Comparison of ENCODE assay signal across 11 cellular contexts in genomic region chr12:119423285-119423684, GRCh38.
DNase-seq lines count a peak whose midpoint lies in the region; ATAC-seq and TF ChIP-seq lines count a peak whose summit lies in the region.
"Had no signal": no experiment of that assay in that cellular context is flagged by ENCODE, and none has a peak within 500 bp of the region (broad histone marks: within the 10 kb centered on the region; RNA-seq: fewer than 3 reads in every experiment).

No MANE protein-coding gene starts in this region.

- H2AFZ ChIP-seq in DND-41 (ENCODE audit: low read depth, low read length) (no peak overlapping the region), HCT116 (ENCODE audit: low read depth, low read length, poor library complexity, severe bottlenecking) (no peak overlapping the region)

- TF ChIP-seq CTCF in DND-41 (IDR thresholded peaks at IDR 0.05; ENCODE audit: borderline replicate concordance, extremely low read depth, low read length, poor library complexity, severe bottlenecking) (no peak), HCT116 (IDR thresholded peaks at IDR 0.05 in 2 of 3, conservative IDR thresholded peaks at IDR 0.05 in 1 of 3; ENCODE audit: borderline replicate concordance in 1 of 3, insufficient read depth in 1 of 3, low read depth in 2 of 3, low read length in 2 of 3) (no peak)

- CTCF ChIA-PET in HCT116 (lab: Charles Lee), result interaction anchor here (1.5 kb wide), 1 partner anchor 21 kb away, joined by 8 read pairs; no protein-coding TSS in a partner anchor

- ATAC-seq in DND-41 (ENCODE audit: insufficient read depth, low read depth), result peak; percentile 54; the same call in 1 of the 3 replicates
- ATAC-seq in HCT116, result peak; percentile 93
- no peak for ATAC-seq in GM18870 (IDR thresholded peaks at IDR 0.05; ENCODE audit: unreplicated experiment)

- H3K27me3 ChIP-seq in DND-41 (ENCODE audit: insufficient read depth, low read length, poor library complexity), result peaks cover 3% of the 10 kb centered on the region
- no peaks in the 10 kb centered on the region for H3K27me3 ChIP-seq in HCT116 (ENCODE audit: insufficient read depth, low read length)
- H3K27me3 ChIP-seq in NT2/D1 (ENCODE audit: insufficient read depth, insufficient read length), result no peaks in the 10 kb centered on the region

- DNase-seq in DND-41, result peak; percentile 13
- peak; percentile 35 for DNase-seq in HCT116 (ENCODE audit: low read depth, low spot score)
- DNase-seq in NT2/D1 (ENCODE audit: low read depth, low spot score), result peak; percentile 66
- peak; percentile 64 for DNase-seq in iPS-NIHi11 (ENCODE audit: low spot score)
- no peak for DNase-seq in mesenteric fat pad (ENCODE audit: low spot score)
- DNase-seq in T1000 (lab: John Stamatoyannopoulos, UW), result no peak
- DNase-seq: activated CD8-positive, alpha-beta memory T cell treated with anti-CD3 and anti-CD28 coated beads for 24 hours; activated effector memory CD4-positive, alpha-beta T cell treated with anti-CD3 and anti-CD28 coated beads, Interleukin-2, amount 50 U/mL, for 16 hours; amniotic stem cell; substantia nigra had no signal

- POLR2A ChIA-PET in HCT116 (lab: Charles Lee), result no interaction called here

- no peaks in the 10 kb centered on the region for H3K9me2 ChIP-seq in HCT116 (ENCODE audit: insufficient read depth)

- RAD21 ChIA-PET in HCT116 (lab: Charles Lee; ENCODE audit: low non-redundant PET in 1 of 2, low total read pairs in 2 of 2, uncharacterized antibody in 2 of 2, unreplicated experiment in 2 of 2), result no interaction called here

- no peak overlapping the region for H3K27ac ChIP-seq in DND-41 (ENCODE audit: low read length)
- H3K27ac ChIP-seq in HCT116 (ENCODE audit: low read depth, low read length), result no peak overlapping the region

- H3K36me3 ChIP-seq in DND-41 (ENCODE audit: insufficient read depth, low read length), result no peaks in the 10 kb centered on the region
- no peaks in the 10 kb centered on the region for H3K36me3 ChIP-seq in HCT116 (ENCODE audit: control insufficient read depth in 1 of 2, insufficient read depth in 2 of 2, low read length in 2 of 2)
- no peaks in the 10 kb centered on the region for H3K36me3 ChIP-seq in NT2/D1 (ENCODE audit: insufficient read depth, insufficient read length, low read length)

- no peak for TF ChIP-seq POLR2A in HCT116 (IDR thresholded peaks at IDR 0.05; ENCODE audit: borderline replicate concordance, extremely low read depth, insufficient read depth, insufficient read length)

- H3K4me3 ChIP-seq in DND-41 (ENCODE audit: low read depth in 1 of 2, low read length in 2 of 2) (no peak overlapping the region), HCT116 (replicated peaks in 1 of 2; ENCODE audit: low read depth in 1 of 2, low read length in 2 of 2) (no peak overlapping the region), NT2/D1 (ENCODE audit: insufficient read length, low read depth) (no peak overlapping the region)

- BruUV-seq in HCT116 (replicated peaks; lab: Mats Ljungman, UMichigan), result no TSS peak

- no peak for TF ChIP-seq RAD21 in HCT116 (IDR thresholded peaks at IDR 0.05; ENCODE audit: low read depth)

- H3K9me3 ChIP-seq in DND-41 (ENCODE audit: insufficient read depth, low read length, severe bottlenecking) (no peaks in the 10 kb centered on the region), HCT116 (ENCODE audit: control insufficient read depth in 1 of 2, insufficient read depth in 1 of 2, low read depth in 1 of 2, low read length in 2 of 2) (no peaks in the 10 kb centered on the region), NT2/D1 (ENCODE audit: insufficient read depth, low read length) (no peaks in the 10 kb centered on the region)

- H3K79me2 ChIP-seq in DND-41 (ENCODE audit: insufficient read depth, low read length) (no peaks in the 10 kb centered on the region), HCT116 (ENCODE audit: insufficient read depth, low read length) (no peaks in the 10 kb centered on the region)

- intact Hi-C loops in HCT116 (cut with micrococcal nuclease), result no loop called here

- no peak overlapping the region for H3K9ac ChIP-seq in DND-41 (ENCODE audit: low read depth, low read length)
- H3K9ac ChIP-seq in HCT116 (ENCODE audit: low read length), result no peak overlapping the region
- H3K9ac ChIP-seq in NT2/D1 (ENCODE audit: insufficient read length, low read depth), result no peak overlapping the region

- no peaks in the 10 kb centered on the region for H4K20me1 ChIP-seq in DND-41 (ENCODE audit: insufficient read depth, low read length)
- no peaks in the 10 kb centered on the region for H4K20me1 ChIP-seq in HCT116 (ENCODE audit: insufficient read depth)

- H3K4me1 ChIP-seq in DND-41 (ENCODE audit: insufficient read depth, low read length), result no peaks in the 10 kb centered on the region
- no peaks in the 10 kb centered on the region for H3K4me1 ChIP-seq in HCT116 (ENCODE audit: control insufficient read depth in 1 of 2, insufficient read depth in 2 of 2, low read length in 2 of 2)
- H3K4me1 ChIP-seq in NT2/D1 (ENCODE audit: insufficient read depth, insufficient read length), result no peaks in the 10 kb centered on the region

- H3K4me2 ChIP-seq in DND-41 (ENCODE audit: insufficient read depth, low read length) (no peak overlapping the region), HCT116 (ENCODE audit: low read length) (no peak overlapping the region)

TF ChIP-seq in HCT116, 20 proteins besides CTCF, POLR2A, EP300 and RAD21:
- no peak for TF ChIP-seq ATF3 (IDR thresholded peaks at IDR 0.05)
- no peak for TF ChIP-seq ZNF274 (IDR thresholded peaks at IDR 0.05; ENCODE audit: low read depth, low read length)
- 0 out of 2 replicates have a peak, but pooled peaks have one; percentile 27 for TF ChIP-seq ELF1 (IDR thresholded peaks at IDR 0.05; ENCODE audit: borderline replicate concordance, low read depth)
- TF ChIP-seq REST (IDR thresholded peaks at IDR 0.05; ENCODE audit: low read depth), result no peak

Comparison
In these comparisons a context has a peak if more than half of its experiments do, and no peak if none do; other contexts are left out.
1. DNase-seq: peak in DND-41 (single experiment), HCT116 (single experiment), NT2/D1 (single experiment) and iPS-NIHi11 (single experiment); none in mesenteric fat pad (single experiment) and T1000 (single experiment).